11 cellular contexts compared by ENCODE assay signal in genomic region chr5:168931638-168932345, GRCh38.
A peak's percentile ranks its signal among the peaks of the same experiment; 100 is the strongest.
DNase-seq lines count a peak whose midpoint lies in the region; ATAC-seq and TF ChIP-seq lines count a peak whose summit lies in the region.
"Had no signal": no experiment of that assay in that cellular context is flagged by ENCODE, and none has a peak within 500 bp of the region (broad histone marks: within the 10 kb centered on the region; RNA-seq: fewer than 3 reads in every experiment).

No MANE protein-coding gene starts in this region.

- H3K36me3 ChIP-seq in HAP-1 (replicated peaks): no peaks in the 10 kb centered on the region

- peaks cover 4% of the 10 kb centered on the region for H3K4me1 Mint-ChIP-seq in mesothelial cell of epicardium

- H3K27ac Mint-ChIP-seq in mesothelial cell of epicardium: no peak overlapping the region
- H3K27ac Mint-ChIP-seq: effector memory CD8-positive, alpha-beta T cell had no signal

- in situ Hi-C loops in G401 (cut with HindIII; ENCODE audit: low sequenced_read_pairs): no loop called here
- in situ Hi-C loops in HAP-1 (cut with MboI; ENCODE audit: low sequenced_read_pairs): no loop called here

- no peaks in the 10 kb centered on the region for H3K36me3 Mint-ChIP-seq in mesothelial cell of epicardium

- ATAC-seq in HG03342 (IDR thresholded peaks at IDR 0.05; ENCODE audit: unreplicated experiment): peak; percentile 76
- no peak for ATAC-seq in GM18511 (IDR thresholded peaks at IDR 0.05; ENCODE audit: unreplicated experiment)
- ATAC-seq: effector memory CD8-positive, alpha-beta T cell had no signal

- POLR2A ChIA-PET in HEK293T (lab: Yijun Ruan, JAX): no interaction called here

- DNase-seq in G401 (ENCODE audit: low spot score) (peak; percentile 80), cardiac fibroblast (ENCODE audit: low read depth in 2 of 2) (peak; percentile 71 to 91), renal cortical epithelial cell (ENCODE audit: low read depth) (peak; percentile 98), HAP-1 (ENCODE audit: low spot score in 2 of 2) (no peak), HEK293T (ENCODE audit: extremely low spot score) (no peak), mesothelial cell of epicardium (ENCODE audit: low spot score in 2 of 2, unreplicated experiment in 2 of 2) (no peak)
- DNase-seq: effector memory CD8-positive, alpha-beta T cell; GF-D8; stimulated activated CD8-positive, alpha-beta memory T cell treated with anti-CD3 and anti-CD28 coated beads, Interleukin-4, amount 100 ng/mL, for 48 hours had no signal

- CTCF ChIA-PET in HEK293T (lab: Yijun Ruan, JAX): interaction anchor here (0.6 to 1.2 kb wide), 2 partner anchors 16 to 292 kb away, joined by 3 to 5 read pairs; no protein-coding TSS in a partner anchor

- H3K9me3 ChIP-seq in HAP-1: no peaks in the 10 kb centered on the region

- TF ChIP-seq CTCF in cardiac fibroblast (IDR thresholded peaks at IDR 0.05; ENCODE audit: low read depth, low read length) (no peak), mesothelial cell of epicardium (IDR thresholded peaks at IDR 0.05; ENCODE audit: unreplicated experiment) (no peak)

- H3K4me1 ChIP-seq in HAP-1: peaks cover 7% of the 10 kb centered on the region

- H3K4me3 Mint-ChIP-seq in mesothelial cell of epicardium: no peak overlapping the region
- H3K4me3 Mint-ChIP-seq: effector memory CD8-positive, alpha-beta T cell had no signal

- H3K4me3 ChIP-seq in cardiac fibroblast (replicated peaks in 1 of 2; ENCODE audit: low read depth in 2 of 2, low read length in 2 of 2) (no peak overlapping the region), HAP-1 (no peak overlapping the region)

- H3K27me3 ChIP-seq in HAP-1 (ENCODE audit: low read depth): no peaks in the 10 kb centered on the region

- peaks cover 43% of the 10 kb centered on the region for H3K27me3 Mint-ChIP-seq in mesothelial cell of epicardium (ENCODE audit: low read depth)

- H3K9me3 Mint-ChIP-seq in mesothelial cell of epicardium: no peaks in the 10 kb centered on the region

TF ChIP-seq in HEK293T, 16 proteins besides CTCF, POLR2A, EP300 and RAD21:
- TF ChIP-seq ARNT (IDR thresholded peaks at IDR 0.05) (no peak), ELF4 (IDR thresholded peaks at IDR 0.05) (no peak), LEF1 (IDR thresholded peaks at IDR 0.05; ENCODE audit: borderline replicate concordance) (no peak), FOXK2 (IDR thresholded peaks at IDR 0.05) (no peak)

Comparison
In these comparisons a context has a peak if more than half of its experiments do, and no peak if none do; other contexts are left out.
1. DNase-seq: peak in G401 (single experiment), cardiac fibroblast (2 of 2) and renal cortical epithelial cell (single experiment); none in HAP-1 (0 of 2), HEK293T (single experiment) and mesothelial cell of epicardium (0 of 2).